Comparison of ENCODE assay signal across 8 cellular contexts in the genomic region with DNA sequence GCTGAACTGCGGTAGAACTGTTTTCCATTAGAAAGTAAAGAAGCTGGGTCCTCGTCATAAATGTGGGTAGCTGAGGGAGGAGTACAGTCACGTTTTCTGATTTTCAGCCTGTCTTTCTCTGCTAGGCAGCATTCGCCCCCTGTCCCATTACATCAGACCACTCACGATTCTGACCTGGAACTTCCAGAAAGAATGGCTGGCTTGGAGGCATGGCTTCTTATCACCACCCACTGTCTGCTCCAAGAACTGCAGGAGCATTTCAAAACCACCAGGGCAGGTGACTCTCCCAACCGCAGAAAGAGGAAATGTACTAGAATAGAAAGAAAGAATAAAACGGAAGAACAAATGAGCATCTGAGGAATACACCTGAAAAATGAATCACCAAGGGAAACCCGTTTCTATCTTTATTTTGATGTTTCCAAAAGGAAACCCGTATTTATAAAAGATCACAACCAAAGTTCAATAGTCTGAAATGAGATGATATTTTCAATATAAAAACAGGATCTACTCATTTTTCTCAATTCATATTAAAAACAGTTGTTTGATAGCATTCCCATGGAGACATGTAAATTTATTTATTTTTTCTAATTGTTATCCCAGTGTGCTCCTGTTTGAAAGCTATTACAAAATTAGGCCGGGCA. TPM values are rescaled to one million over a fixed set of nuclear protein-coding genes. Genes with fewer than 3 reads are reported as not detected.
DNase-seq lines count a peak whose midpoint lies in the region; ATAC-seq and TF ChIP-seq lines count a peak whose summit lies in the region.

No MANE protein-coding gene starts in this region.

- CTCF ChIA-PET in CD4-positive, alpha-beta memory T cell (lab: Charles Lee; ENCODE audit: partially characterized antibody), result interaction anchor here (0.9 to 2.7 kb wide), 4 partner anchors 16 to 807 kb away, joined by 3 to 14 read pairs (median 4); no protein-coding TSS in a partner anchor

- H3K9me3 ChIP-seq in CD4-positive, alpha-beta memory T cell (ENCODE audit: control insufficient read depth in 1 of 2, low read length in 2 of 2), result no peaks in the 10 kb centered on the region
- no peaks in the 10 kb centered on the region for H3K9me3 ChIP-seq in heart right ventricle

- 33 to 34% methylated on average over 10 of the region's 10 CpGs for WGBS in heart right ventricle, 2 donors

- DNase-seq in CD4-positive, alpha-beta memory T cell, result peak; percentile 37 to 56 (median 46)
- DNase-seq in KG1 (lab: John Stamatoyannopoulos, UW) (peak; percentile 62), RPMI8226 (peak; percentile 74), heart right ventricle (peak in 1 of 2 donors; percentile 71), retinal pigment epithelial cell (ENCODE audit: low read depth) (no peak), NCI-H1436 (lab: John Stamatoyannopoulos, UW) (no peak)
- peak; percentile 41 for DNase-seq in activated naive CD8-positive, alpha-beta T cell treated with anti-CD3 and anti-CD28 coated beads, Interleukin-2, amount 10 ng/mL, durations not matched to agents 7 days and 5 days

- peak overlapping the region in 6 of 8 donors; percentile 2 to 69 (median 34) for H3K4me3 Mint-ChIP-seq in CD4-positive, alpha-beta memory T cell
- H3K4me3 Mint-ChIP-seq in activated naive CD8-positive, alpha-beta T cell treated with anti-CD3 and anti-CD28 coated beads, Interleukin-2, amount 10 ng/mL, durations not matched to agents 7 days and 5 days, result peak overlapping the region; percentile 40

- H3K36me3 Mint-ChIP-seq in CD4-positive, alpha-beta memory T cell, result no peaks in the 10 kb centered on the region
- H3K36me3 Mint-ChIP-seq in activated naive CD8-positive, alpha-beta T cell treated with anti-CD3 and anti-CD28 coated beads, Interleukin-2, amount 10 ng/mL, durations not matched to agents 7 days and 5 days, result no peaks in the 10 kb centered on the region

- POLR2A ChIA-PET in CD4-positive, alpha-beta memory T cell (lab: Charles Lee; ENCODE audit: partially characterized antibody), result interaction anchor here (1.1 kb wide), 1 partner anchor 20 kb away, joined by 3 read pairs; no protein-coding TSS in a partner anchor
- POLR2A ChIA-PET in activated naive CD8-positive, alpha-beta T cell treated with anti-CD3 and anti-CD28 coated beads, Interleukin-2, amount 10 ng/mL, durations not matched to agents 7 days and 5 days (lab: Charles Lee), result no interaction called here

- H3K27me3 Mint-ChIP-seq in CD4-positive, alpha-beta memory T cell, result peaks cover 12 to 17% of the 10 kb centered on the region in 2 donors
- H3K27me3 Mint-ChIP-seq in activated naive CD8-positive, alpha-beta T cell treated with anti-CD3 and anti-CD28 coated beads, Interleukin-2, amount 10 ng/mL, durations not matched to agents 7 days and 5 days, result peaks cover 19% of the 10 kb centered on the region

- intact Hi-C loops in CD4-positive, alpha-beta memory T cell (cut with micrococcal nuclease), result loop anchor here (10.0 kb wide), 1 partner anchor 572 kb away; no protein-coding TSS in a partner anchor
- intact Hi-C loops in heart right ventricle (cut with DNase I), result loop anchor here in 9 of 10 donors (1.0 to 10.0 kb wide), 10 partner anchors 102 to 314 kb away; a partner anchor contains a TSS

- H3K27ac Mint-ChIP-seq in CD4-positive, alpha-beta memory T cell, result peak overlapping the region in 2 of 7 donors; percentile 0 to 1
- H3K27ac Mint-ChIP-seq in activated naive CD8-positive, alpha-beta T cell treated with anti-CD3 and anti-CD28 coated beads, Interleukin-2, amount 10 ng/mL, durations not matched to agents 7 days and 5 days, result no peak overlapping the region

- TF ChIP-seq CTCF in heart right ventricle (IDR thresholded peaks at IDR 0.05), result peak; percentile 72 to 95 (median 89)
- peak; percentile 97 for TF ChIP-seq CTCF in retinal pigment epithelial cell (conservative IDR thresholded peaks at IDR 0.05; ENCODE audit: low read depth, low read length)

- ATAC-seq in GM19438 (IDR thresholded peaks at IDR 0.05; ENCODE audit: low read depth, unreplicated experiment) (peak; percentile 46), heart right ventricle (peak; percentile 65 to 86 (median 76))
- peak; percentile 72 for ATAC-seq in activated naive CD8-positive, alpha-beta T cell treated with anti-CD3 and anti-CD28 coated beads, Interleukin-2, amount 10 ng/mL, durations not matched to agents 7 days and 5 days (ENCODE audit: low read depth)

- H3K9me3 Mint-ChIP-seq in CD4-positive, alpha-beta memory T cell, result no peaks in the 10 kb centered on the region
- no peaks in the 10 kb centered on the region for H3K9me3 Mint-ChIP-seq in activated naive CD8-positive, alpha-beta T cell treated with anti-CD3 and anti-CD28 coated beads, Interleukin-2, amount 10 ng/mL, durations not matched to agents 7 days and 5 days

- no peak overlapping the region for H3K27ac ChIP-seq in CD4-positive, alpha-beta memory T cell (ENCODE audit: low read depth, low read length)
- H3K27ac ChIP-seq in heart right ventricle, result peak overlapping the region in 6 of 10 donors; percentile 29 to 63 (median 50)

- H3K36me3 ChIP-seq in CD4-positive, alpha-beta memory T cell (ENCODE audit: insufficient read depth, low read length), result no peaks in the 10 kb centered on the region
- H3K36me3 ChIP-seq in heart right ventricle, result no peaks in the 10 kb centered on the region

- no peak overlapping the region for H3K4me3 ChIP-seq in CD4-positive, alpha-beta memory T cell (ENCODE audit: low read length in 2 of 2)
- H3K4me3 ChIP-seq in heart right ventricle (no peak overlapping the region), retinal pigment epithelial cell (ENCODE audit: low read length) (no peak overlapping the region)

- no peaks in the 10 kb centered on the region for H3K27me3 ChIP-seq in CD4-positive, alpha-beta memory T cell (ENCODE audit: insufficient read depth, low read length)
- H3K27me3 ChIP-seq in heart right ventricle, result peaks cover 0 to 4% (median 0%) of the 10 kb centered on the region in 7 donors

- peaks cover 9% of the 10 kb centered on the region for H3K4me1 ChIP-seq in CD4-positive, alpha-beta memory T cell (ENCODE audit: insufficient read depth, low read length)
- H3K4me1 ChIP-seq in heart right ventricle, result peaks cover 0 to 43% (median 20%) of the 10 kb centered on the region in 9 donors

- peaks cover 5 to 6% (median 6%) of the 10 kb centered on the region in 4 donors for H3K4me1 Mint-ChIP-seq in CD4-positive, alpha-beta memory T cell
- H3K4me1 Mint-ChIP-seq in activated naive CD8-positive, alpha-beta T cell treated with anti-CD3 and anti-CD28 coated beads, Interleukin-2, amount 10 ng/mL, durations not matched to agents 7 days and 5 days, result peaks cover 6% of the 10 kb centered on the region

RNA-seq across cellular contexts. Expression of a gene that starts 22.1 kb away (rescaled TPM):
- 10 to 100 TPM; 23.0 to 24.5 TPM for total RNA-seq in CD4-positive, alpha-beta memory T cell
- 100 to 1,000 TPM in 1 of 2 donors, 10 to 100 TPM in 1; 87.6 to 109 TPM for polyA plus RNA-seq in CD4-positive, alpha-beta memory T cell
- total RNA-seq in activated naive CD8-positive, alpha-beta T cell treated with anti-CD3 and anti-CD28 coated beads, Interleukin-2, amount 10 ng/mL, durations not matched to agents 7 days and 5 days, result 10 to 100 TPM; 55.4 to 59.3 TPM
- 100 to 1,000 TPM in 7 of 10 donors, 10 to 100 TPM in 3; 91.7 to 120 (median 101) TPM for total RNA-seq in heart right ventricle
- 100 to 1,000 TPM in 1 of 2 donors, 10 to 100 TPM in 1; 69.1 to 134 TPM for polyA plus RNA-seq in heart right ventricle

Comparison
In these comparisons a context has a peak if more than half of its experiments do, and no peak if none do; other contexts are left out.
1. DNase-seq: peak in CD4-positive, alpha-beta memory T cell (5 of 5), KG1 (single experiment), RPMI8226 (single experiment) and activated naive CD8-positive, alpha-beta T cell treated with anti-CD3 and anti-CD28 coated beads, Interleukin-2, amount 10 ng/mL, durations not matched to agents 7 days and 5 days (single experiment); none in retinal pigment epithelial cell (single experiment) and NCI-H1436 (single experiment).
2. Peak in every context shown above with its lines, with median percentiles within 50 percentile points of each other: ATAC-seq.